Comparison of ENCODE assay signal across 1 cellular context in genomic region chr1:218600968-218601367, GRCh38.
TF ChIP-seq lines count a peak whose summit lies in the region.

No MANE protein-coding gene starts in this region.

TF ChIP-seq in GM23338, 12 proteins besides CTCF, POLR2A, EP300 and RAD21 (continued from another document):
- no peak for TF ChIP-seq ZNF462 (CRISPR knock-in tag; IDR thresholded peaks at IDR 0.05)
- no peak for TF ChIP-seq ZNF331 (CRISPR knock-in tag; IDR thresholded peaks at IDR 0.05; ENCODE audit: low read depth)
